26 cellular contexts compared by ENCODE assay signal in the genomic region with DNA sequence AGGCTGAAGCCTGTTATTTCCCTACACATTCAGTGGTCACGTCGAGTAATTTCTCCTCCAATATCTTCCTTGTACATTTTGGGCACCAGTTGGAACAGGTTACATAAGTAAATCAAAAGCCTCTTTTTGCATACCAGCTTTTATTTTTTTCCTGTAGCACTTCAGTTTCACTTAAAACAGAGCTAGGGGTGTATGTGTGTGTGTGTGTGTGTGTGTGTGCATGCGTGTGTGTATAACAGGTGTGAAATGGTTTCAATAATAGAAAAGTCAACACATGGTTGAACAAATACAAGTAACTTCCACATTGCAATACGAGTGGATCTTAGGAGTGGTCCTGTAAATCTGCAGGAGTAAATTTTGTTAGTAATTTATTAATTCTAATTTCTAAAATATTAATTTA. TPM values are rescaled to one million over a fixed set of nuclear protein-coding genes. Genes with fewer than 3 reads are reported as not detected.
A peak's percentile ranks its signal among the peaks of the same experiment; 100 is the strongest.
DNase-seq lines count a peak whose midpoint lies in the region; ATAC-seq and TF ChIP-seq lines count a peak whose summit lies in the region.
"Had no signal": no experiment of that assay in that cellular context is flagged by ENCODE, and none has a peak within 500 bp of the region (broad histone marks: within the 10 kb centered on the region; RNA-seq: fewer than 3 reads in every experiment).

No MANE protein-coding gene starts in this region.

- H3K27ac ChIP-seq in CD4-positive, alpha-beta T cell (ENCODE audit: low read depth, low read length): no peak overlapping the region
- peak overlapping the region; percentile 30; the same call in 1 of the 2 replicates for H3K27ac ChIP-seq in VCaP
- no peak overlapping the region for H3K27ac ChIP-seq in coronary artery
- H3K27ac ChIP-seq: neutrophil, SJSA1 had no signal

- TF ChIP-seq CTCF in CD4-positive, alpha-beta T cell (IDR thresholded peaks at IDR 0.05): no peak
- TF ChIP-seq CTCF in VCaP (conservative IDR thresholded peaks at IDR 0.05) (no peak), coronary artery (IDR thresholded peaks at IDR 0.05) (no peak)

- ATAC-seq in CD4-positive, alpha-beta T cell (ENCODE audit: poor library complexity): no peak
- no peak for ATAC-seq in HG03108 (IDR thresholded peaks at IDR 0.05; ENCODE audit: unreplicated experiment)
- ATAC-seq: GM23338; mucosa of descending colon; stimulated activated naive CD8-positive, alpha-beta T cell treated with anti-CD3 and anti-CD28 coated beads, Interleukin-15, Interleukin-2, amounts not matched to agents 100 U/mL and 50 U/mL, for 24 hours had no signal

- H3K9me3 Mint-ChIP-seq in CD4-positive, alpha-beta T cell: no peaks in the 10 kb centered on the region
- H3K9me3 Mint-ChIP-seq: activated CD4-positive, alpha-beta memory T cell treated with anti-CD3 and anti-CD28 coated beads for 36 hours had no signal

- DNase-seq in DMS53 (lab: John Stamatoyannopoulos, UW): peak; percentile 9
- DNase-seq in DMS53 treated with DMSO at 0.1 percent for 48 hours (lab: John Stamatoyannopoulos, UW; ENCODE audit: unreplicated experiment): no peak
- DNase-seq in CD4-positive, alpha-beta T cell: no peak
- DNase-seq in HCEC 1CT: no peak
- DNase-seq in coronary artery (ENCODE audit: low spot score): no peak
- DNase-seq: 8988T; activated effector memory CD4-positive, alpha-beta T cell treated with anti-CD3 and anti-CD28 coated beads, Interleukin-2, amount 50 U/mL, for 16 hours; cerebellar nuclear complex; glutamatergic neuron; KBM-7; NCI-H1105 treated with DMSO at 0.1 percent for 48 hours; NCI-H1930; NCI-H526; stimulated activated CD4-positive, alpha-beta T cell treated with anti-CD3 and anti-CD28 coated beads, Interleukin-15, amount 100 ng/mL, for 24 hours; stimulated activated naive CD8-positive, alpha-beta T cell treated with anti-CD3 and anti-CD28 coated beads, Interleukin-15, Interleukin-2, amounts not matched to agents 100 U/mL and 50 U/mL, for 24 hours had no signal

- peaks cover 24% of the 10 kb centered on the region for H3K4me1 ChIP-seq in mucosa of stomach (ENCODE audit: control insufficient read depth, insufficient read depth, low read length)

- peaks cover 19% of the 10 kb centered on the region for H3K36me3 Mint-ChIP-seq in CD4-positive, alpha-beta T cell (ENCODE audit: low read depth)
- H3K36me3 Mint-ChIP-seq: brain had no signal

- peak overlapping the region; percentile 76 for H3K27ac Mint-ChIP-seq in CD4-positive, alpha-beta T cell
- H3K27ac Mint-ChIP-seq: GM23338 had no signal

- H3K9me3 ChIP-seq in CD4-positive, alpha-beta T cell (ENCODE audit: control insufficient read depth, low read length): no peaks in the 10 kb centered on the region
- H3K9me3 ChIP-seq in mucosa of stomach (ENCODE audit: control insufficient read depth, low read length): no peaks in the 10 kb centered on the region
- H3K9me3 ChIP-seq: MG63, mucosa of descending colon, neutrophil, prostate gland had no signal

- peaks cover 82% of the 10 kb centered on the region for H3K4me1 Mint-ChIP-seq in CD4-positive, alpha-beta T cell (ENCODE audit: low read depth)

- peak overlapping the region; percentile 40 for H3K4me3 Mint-ChIP-seq in CD4-positive, alpha-beta T cell
- H3K4me3 Mint-ChIP-seq: activated CD4-positive, alpha-beta memory T cell treated with anti-CD3 and anti-CD28 coated beads for 36 hours; GM23338 had no signal

- intact Hi-C loops in CD4-positive, alpha-beta T cell (cut with DNase I, micrococcal nuclease): loop anchor here in 1 of 2 experiments (10.0 kb wide), 2 partner anchors 301 to 789 kb away; a partner anchor contains a TSS

- CTCF ChIA-PET in CD4-positive, alpha-beta T cell (lab: Charles Lee): interaction anchor here (1.1 kb wide), 1 partner anchor 24 kb away, joined by 3 read pairs; no protein-coding TSS in a partner anchor

- no peaks in the 10 kb centered on the region for H3K36me3 ChIP-seq in mucosa of stomach (ENCODE audit: control insufficient read depth, insufficient read depth, low read length)
- H3K36me3 ChIP-seq: MG63, neutrophil, prostate gland had no signal

- H3K9ac ChIP-seq in mucosa of stomach (ENCODE audit: low read length): peak overlapping the region; percentile 33

- no peaks in the 10 kb centered on the region for H3K27me3 Mint-ChIP-seq in CD4-positive, alpha-beta T cell

- H3K4me3 ChIP-seq in mucosa of stomach (ENCODE audit: low read length): no peak overlapping the region
- no peak overlapping the region for H3K4me3 ChIP-seq in coronary artery
- H3K4me3 ChIP-seq: GM23338, MG63, mucosa of descending colon, prostate gland, SJSA1 had no signal

- no peaks in the 10 kb centered on the region for H3K27me3 ChIP-seq in CD4-positive, alpha-beta T cell (ENCODE audit: control insufficient read depth, insufficient read depth, low read length)
- H3K27me3 ChIP-seq in mucosa of stomach (ENCODE audit: control insufficient read depth, insufficient read depth, low read length): no peaks in the 10 kb centered on the region
- H3K27me3 ChIP-seq: MG63, neutrophil, SJSA1 had no signal

- POLR2A ChIA-PET in CD4-positive, alpha-beta T cell (lab: Charles Lee): no interaction called here

RNA-seq across cellular contexts. Expression of a gene that starts 3.0 kb away (rescaled TPM):
- 10 to 100 TPM; 45.6 to 49.7 TPM for total RNA-seq in CD4-positive, alpha-beta T cell
